ENCODE assay signal across 8 cellular contexts in genomic region chr3:79361748-79362378, GRCh38.
DNase-seq lines count a peak whose midpoint lies in the region; ATAC-seq, FAIRE-seq and TF ChIP-seq lines count a peak whose summit lies in the region.

No MANE protein-coding gene starts in this region.

- in situ Hi-C loops in ACHN (cut with HindIII; ENCODE audit: low pct_ligation_motif_present, low pct_unique_long_range_greater_than_20kb, low sequenced_read_pairs), result no loop called here

- H3K4me1 Mint-ChIP-seq in neural crest cell, result no peaks in the 10 kb centered on the region

- H3K9me3 Mint-ChIP-seq in neural crest cell, result peaks cover 4% of the 10 kb centered on the region

- no peak overlapping the region for H3K27ac Mint-ChIP-seq in neural crest cell (ENCODE audit: unreplicated experiment)

- no peaks in the 10 kb centered on the region for H3K27me3 Mint-ChIP-seq in neural crest cell (ENCODE audit: low read depth)

- no peak overlapping the region for H3K4me3 Mint-ChIP-seq in neural crest cell

- H3K36me3 Mint-ChIP-seq in neural crest cell (ENCODE audit: low read depth), result no peaks in the 10 kb centered on the region

- ATAC-seq in HG03039 (IDR thresholded peaks at IDR 0.05; ENCODE audit: unreplicated experiment) (peak; percentile 88), HG02981 (IDR thresholded peaks at IDR 0.05; ENCODE audit: unreplicated experiment) (no peak), HG03280 (IDR thresholded peaks at IDR 0.05; ENCODE audit: unreplicated experiment) (no peak)

- peak; percentile 65 for FAIRE-seq in GM12892 (lab: Jason Lieb, UNC)

- DNase-seq in ACHN, result peak; percentile 59
- no peak for DNase-seq in GM12892 (ENCODE audit: insufficient read length)
- peak; percentile 24 to 66 for DNase-seq in NOMO-1 (lab: John Stamatoyannopoulos, UW; ENCODE audit: unreplicated experiment in 2 of 2)
- peak; percentile 55 for DNase-seq in dermis blood vessel endothelial cell
- no peak for DNase-seq in neural crest cell (ENCODE audit: low read depth, low spot score)

- TF ChIP-seq CTCF in neural crest cell (conservative IDR thresholded peaks at IDR 0.05), result peak; percentile 93

- TF ChIP-seq POLR2A in GM12892 (IDR thresholded peaks at IDR 0.05; ENCODE audit: low read depth, low read length), result no peak

Comparison
In these comparisons a context has a peak if more than half of its experiments do, and no peak if none do; other contexts are left out.
1. DNase-seq: peak in ACHN (single experiment), NOMO-1 (2 of 2) and dermis blood vessel endothelial cell (single experiment); none in GM12892 (single experiment) and neural crest cell (single experiment).